In the genomic region with DNA sequence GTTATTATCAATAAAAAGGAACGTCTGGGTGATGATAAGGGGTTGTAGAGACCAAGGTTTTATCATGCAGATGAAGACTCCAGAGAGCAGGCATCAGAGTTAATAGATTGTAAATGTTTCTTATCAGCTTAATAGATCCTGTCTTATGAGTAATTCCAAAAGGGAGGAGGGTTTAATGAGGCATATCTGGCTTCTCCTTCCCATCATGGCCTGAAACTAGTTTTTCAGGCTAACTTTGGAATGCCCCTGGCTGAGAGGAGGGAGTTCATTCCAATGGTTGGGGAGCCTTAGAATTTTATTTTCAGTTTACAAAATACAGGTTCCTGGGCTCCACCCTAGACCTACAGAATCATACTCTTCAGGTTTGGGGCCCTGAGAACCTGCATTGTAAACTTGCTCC, we compare ENCODE assay signal across 25 cellular contexts. TPM values are rescaled to one million over a fixed set of nuclear protein-coding genes. Genes with fewer than 3 reads are reported as not detected.
DNase-seq lines count a peak whose midpoint lies in the region; ATAC-seq, FAIRE-seq and TF ChIP-seq lines count a peak whose summit lies in the region.
"Had no signal": no experiment of that assay in that cellular context is flagged by ENCODE, and none has a peak within 500 bp of the region (broad histone marks: within the 10 kb centered on the region; RNA-seq: fewer than 3 reads in every experiment).

No MANE protein-coding gene starts in this region.

- no peak overlapping the region for H3K4me3 Mint-ChIP-seq in natural killer cell treated with Interleukin-12 subunit alpha and Interleukin-12 subunit beta and Interleukin-15 and Interleukin-18, amount 100 ng/mL, for 72 hours
- no peak overlapping the region for H3K4me3 Mint-ChIP-seq in natural killer cell
- no peak overlapping the region for H3K4me3 Mint-ChIP-seq in astrocyte (ENCODE audit: unreplicated experiment)
- no peak overlapping the region for H3K4me3 Mint-ChIP-seq in CD8-positive, alpha-beta T cell
- no peak overlapping the region for H3K4me3 Mint-ChIP-seq in activated naive CD8-positive, alpha-beta T cell treated with anti-CD3 and anti-CD28 coated beads, Interleukin-2, amount 50 U/mL, for 24 hours
- H3K4me3 Mint-ChIP-seq: CD8-positive, alpha-beta memory T cell had no signal

- H3K9me3 Mint-ChIP-seq in natural killer cell treated with Interleukin-12 subunit alpha and Interleukin-12 subunit beta and Interleukin-15 and Interleukin-18, amount 100 ng/mL, for 72 hours, result no peaks in the 10 kb centered on the region
- H3K9me3 Mint-ChIP-seq in natural killer cell (no peaks in the 10 kb centered on the region), astrocyte (ENCODE audit: unreplicated experiment) (peaks cover 3% of the 10 kb centered on the region)
- H3K9me3 Mint-ChIP-seq in CD8-positive, alpha-beta T cell, result no peaks in the 10 kb centered on the region
- no peaks in the 10 kb centered on the region for H3K9me3 Mint-ChIP-seq in activated naive CD8-positive, alpha-beta T cell treated with anti-CD3 and anti-CD28 coated beads, Interleukin-2, amount 50 U/mL, for 24 hours
- H3K9me3 Mint-ChIP-seq: CD8-positive, alpha-beta memory T cell had no signal

- no peak overlapping the region for H3K4me3 ChIP-seq in astrocyte (ENCODE audit: insufficient read depth, low read depth, low read length)
- H3K4me3 ChIP-seq in CD8-positive, alpha-beta T cell (ENCODE audit: low read depth, low read length), result no peak overlapping the region
- H3K4me3 ChIP-seq: SJSA1 had no signal

- ATAC-seq in natural killer cell treated with Interleukin-12 subunit alpha and Interleukin-12 subunit beta and Interleukin-15 and Interleukin-18, amount 100 ng/mL, for 72 hours, result no peak
- ATAC-seq in natural killer cell (no peak), GM19324 (IDR thresholded peaks at IDR 0.05; ENCODE audit: low FRiP score, unreplicated experiment) (no peak)
- ATAC-seq in CD8-positive, alpha-beta T cell, result no peak
- no peak for ATAC-seq in activated naive CD8-positive, alpha-beta T cell treated with anti-CD3 and anti-CD28 coated beads, Interleukin-2, amount 50 U/mL, for 24 hours

- no peaks in the 10 kb centered on the region for H3K36me3 ChIP-seq in astrocyte (ENCODE audit: insufficient read depth, low read length)
- H3K36me3 ChIP-seq in CD8-positive, alpha-beta T cell (ENCODE audit: insufficient read depth, low read length), result no peaks in the 10 kb centered on the region
- H3K36me3 ChIP-seq: SJSA1 had no signal

- POLR2A ChIA-PET in CD8-positive, alpha-beta T cell (lab: Charles Lee), result no interaction called here

- H3K79me2 ChIP-seq in astrocyte (ENCODE audit: insufficient read depth, low read length), result no peaks in the 10 kb centered on the region

- FAIRE-seq in astrocyte (lab: Jason Lieb, UNC), result no peak
- FAIRE-seq: GM18507, RCC 7860 had no signal

- no peak overlapping the region for H3K27ac Mint-ChIP-seq in natural killer cell treated with Interleukin-12 subunit alpha and Interleukin-12 subunit beta and Interleukin-15 and Interleukin-18, amount 100 ng/mL, for 72 hours
- H3K27ac Mint-ChIP-seq in natural killer cell (no peak overlapping the region), astrocyte (ENCODE audit: unreplicated experiment) (no peak overlapping the region)
- H3K27ac Mint-ChIP-seq in CD8-positive, alpha-beta T cell, result no peak overlapping the region
- no peak overlapping the region for H3K27ac Mint-ChIP-seq in activated naive CD8-positive, alpha-beta T cell treated with anti-CD3 and anti-CD28 coated beads, Interleukin-2, amount 50 U/mL, for 24 hours

- H3K9ac ChIP-seq in astrocyte (ENCODE audit: low read length), result no peak overlapping the region

- peaks cover 6 to 11% of the 10 kb centered on the region in 2 donors for H3K4me1 Mint-ChIP-seq in natural killer cell treated with Interleukin-12 subunit alpha and Interleukin-12 subunit beta and Interleukin-15 and Interleukin-18, amount 100 ng/mL, for 72 hours (ENCODE audit: low read depth in 2 of 2)
- H3K4me1 Mint-ChIP-seq in natural killer cell (no peaks in the 10 kb centered on the region), astrocyte (ENCODE audit: low read depth, unreplicated experiment) (peaks cover 13% of the 10 kb centered on the region)
- no peaks in the 10 kb centered on the region for H3K4me1 Mint-ChIP-seq in CD8-positive, alpha-beta T cell (ENCODE audit: low read depth)
- H3K4me1 Mint-ChIP-seq in activated naive CD8-positive, alpha-beta T cell treated with anti-CD3 and anti-CD28 coated beads, Interleukin-2, amount 50 U/mL, for 24 hours, result peaks cover 3% of the 10 kb centered on the region
- H3K4me1 Mint-ChIP-seq: CD8-positive, alpha-beta memory T cell had no signal

- peaks cover 0 to 6% of the 10 kb centered on the region in 2 donors for H3K27me3 Mint-ChIP-seq in natural killer cell treated with Interleukin-12 subunit alpha and Interleukin-12 subunit beta and Interleukin-15 and Interleukin-18, amount 100 ng/mL, for 72 hours
- H3K27me3 Mint-ChIP-seq in natural killer cell (ENCODE audit: low read depth in 2 of 2) (peaks cover 0 to 6% of the 10 kb centered on the region in 2 donors), astrocyte (ENCODE audit: low read depth, unreplicated experiment) (peaks cover 3% of the 10 kb centered on the region)
- H3K27me3 Mint-ChIP-seq in CD8-positive, alpha-beta T cell (ENCODE audit: low read depth), result peaks cover 7% of the 10 kb centered on the region
- peaks cover 8% of the 10 kb centered on the region for H3K27me3 Mint-ChIP-seq in activated naive CD8-positive, alpha-beta T cell treated with anti-CD3 and anti-CD28 coated beads, Interleukin-2, amount 50 U/mL, for 24 hours

- no peak overlapping the region for H3K27ac ChIP-seq in astrocyte (ENCODE audit: low read depth, low read length)
- H3K27ac ChIP-seq in CD8-positive, alpha-beta T cell (ENCODE audit: low read depth, low read length), result no peak overlapping the region
- H3K27ac ChIP-seq: HL-60, SJSA1 had no signal

- H4K20me1 ChIP-seq in astrocyte (ENCODE audit: insufficient read depth, low read length), result no peaks in the 10 kb centered on the region

- H3K4me2 ChIP-seq in astrocyte (ENCODE audit: low read length), result no peak overlapping the region

- no peaks in the 10 kb centered on the region for H3K9me3 ChIP-seq in astrocyte (ENCODE audit: insufficient read depth, low read depth, low read length)
- no peaks in the 10 kb centered on the region for H3K9me3 ChIP-seq in CD8-positive, alpha-beta T cell (ENCODE audit: low read length)
- H3K9me3 ChIP-seq: SJSA1 had no signal

- CTCF ChIA-PET in CD8-positive, alpha-beta T cell (lab: Charles Lee), result no interaction called here

- no peak overlapping the region for H2AFZ ChIP-seq in astrocyte (ENCODE audit: low read depth, low read length)

- intact Hi-C loops in natural killer cell (cut with micrococcal nuclease), result no loop called here
- intact Hi-C loops in CD8-positive, alpha-beta T cell (cut with DNase I, micrococcal nuclease), result no loop called here

- peaks cover 6% of the 10 kb centered on the region for H3K4me1 ChIP-seq in astrocyte (ENCODE audit: insufficient read depth, low read length)
- H3K4me1 ChIP-seq in CD8-positive, alpha-beta T cell (ENCODE audit: insufficient read depth, low read length), result no peaks in the 10 kb centered on the region
- H3K4me1 ChIP-seq: SJSA1 had no signal

- TF ChIP-seq CTCF in natural killer cell (IDR thresholded peaks at IDR 0.05) (no peak), astrocyte (IDR thresholded peaks at IDR 0.05; ENCODE audit: insufficient read depth, low read depth, low read length) (no peak)
- no peak for TF ChIP-seq CTCF in CD8-positive, alpha-beta T cell (IDR thresholded peaks at IDR 0.05)

- H3K36me3 Mint-ChIP-seq in natural killer cell treated with Interleukin-12 subunit alpha and Interleukin-12 subunit beta and Interleukin-15 and Interleukin-18, amount 100 ng/mL, for 72 hours, result no peaks in the 10 kb centered on the region
- H3K36me3 Mint-ChIP-seq in natural killer cell (no peaks in the 10 kb centered on the region), astrocyte (ENCODE audit: low read depth, unreplicated experiment) (no peaks in the 10 kb centered on the region)
- no peaks in the 10 kb centered on the region for H3K36me3 Mint-ChIP-seq in CD8-positive, alpha-beta T cell
- H3K36me3 Mint-ChIP-seq in activated naive CD8-positive, alpha-beta T cell treated with anti-CD3 and anti-CD28 coated beads, Interleukin-2, amount 50 U/mL, for 24 hours (ENCODE audit: low read depth), result no peaks in the 10 kb centered on the region
- H3K36me3 Mint-ChIP-seq: CD8-positive, alpha-beta memory T cell had no signal

- no peaks in the 10 kb centered on the region for H3K27me3 ChIP-seq in astrocyte (ENCODE audit: insufficient read depth, low read length)
- H3K27me3 ChIP-seq in CD8-positive, alpha-beta T cell (ENCODE audit: insufficient read depth, low read length), result no peaks in the 10 kb centered on the region
- H3K27me3 ChIP-seq: SJSA1 had no signal

- peak; percentile 31 for DNase-seq in natural killer cell treated with Interleukin-12 subunit alpha and Interleukin-12 subunit beta and Interleukin-15 and Interleukin-18, amount 100 ng/mL, for 72 hours (ENCODE audit: low spot score)
- no peak for DNase-seq in natural killer cell
- peak; percentile 59 for DNase-seq in astrocyte (ENCODE audit: low read depth)
- peak; percentile 70 for DNase-seq in kidney tubule cell (ENCODE audit: low spot score)
- no peak for DNase-seq in CD8-positive, alpha-beta T cell
- no peak for DNase-seq in activated naive CD8-positive, alpha-beta T cell treated with anti-CD3 and anti-CD28 coated beads, Interleukin-2, amount 50 U/mL, for 24 hours
- no peak for DNase-seq in activated CD8-positive, alpha-beta memory T cell treated with anti-CD3 and anti-CD28 coated beads for 24 hours
- DNase-seq: 8988T; C1 segment of cervical spinal cord; CD8-positive, alpha-beta memory T cell; GDM1; KG1; NCI-H1694 treated with DMSO at 0.1 percent for 48 hours; NCI-H2081 treated with DMSO at 0.1 percent for 48 hours; NCI-H2171 treated with DMSO at 0.1 percent for 48 hours; NCI-H446; NCI-H526 had no signal

RNA-seq across cellular contexts. Expression of a gene that starts 13.5 kb away (rescaled TPM):
- total RNA-seq in natural killer cell treated with Interleukin-12 subunit alpha and Interleukin-12 subunit beta and Interleukin-15 and Interleukin-18, amount 100 ng/mL, for 72 hours, result not detected
- total RNA-seq in natural killer cell, result not detected
- total RNA-seq in astrocyte, result not detected in 2 replicates
- not detected for total RNA-seq in CD8-positive, alpha-beta T cell
- total RNA-seq: CD8-positive, alpha-beta memory T cell; H4; HT1080; OCI-LY7; SJSA1 had no signal

RNA-seq across cellular contexts. Expression of a gene that starts 33.3 kb away (rescaled TPM):
- not detected for total RNA-seq in natural killer cell treated with Interleukin-12 subunit alpha and Interleukin-12 subunit beta and Interleukin-15 and Interleukin-18, amount 100 ng/mL, for 72 hours
- total RNA-seq in natural killer cell (not detected), astrocyte (0.23 TPM in 1 of 2 replicates, not detected in the other)
- total RNA-seq in CD8-positive, alpha-beta T cell, result not detected
- total RNA-seq: CD8-positive, alpha-beta memory T cell; H4; HT1080; OCI-LY7; SJSA1 had no signal

RNA-seq across cellular contexts. Expression of a gene that starts 35.9 kb away (rescaled TPM):
- total RNA-seq in natural killer cell treated with Interleukin-12 subunit alpha and Interleukin-12 subunit beta and Interleukin-15 and Interleukin-18, amount 100 ng/mL, for 72 hours, result not detected
- not detected for total RNA-seq in natural killer cell
- not detected in 2 replicates for total RNA-seq in astrocyte
- not detected for total RNA-seq in CD8-positive, alpha-beta T cell
- total RNA-seq: CD8-positive, alpha-beta memory T cell; H4; HT1080; OCI-LY7; SJSA1 had no signal

Comparison
In these comparisons a context has a peak if more than half of its experiments do, and no peak if none do; other contexts are left out.
1. DNase-seq: peak in natural killer cell treated with Interleukin-12 subunit alpha and Interleukin-12 subunit beta and Interleukin-15 and Interleukin-18, amount 100 ng/mL, for 72 hours (single experiment), astrocyte (single experiment) and kidney tubule cell (single experiment); none in natural killer cell (single experiment), CD8-positive, alpha-beta T cell (0 of 7), activated naive CD8-positive, alpha-beta T cell treated with anti-CD3 and anti-CD28 coated beads, Interleukin-2, amount 50 U/mL, for 24 hours (single experiment) and activated CD8-positive, alpha-beta memory T cell treated with anti-CD3 and anti-CD28 coated beads for 24 hours (single experiment).